In the genomic region with DNA sequence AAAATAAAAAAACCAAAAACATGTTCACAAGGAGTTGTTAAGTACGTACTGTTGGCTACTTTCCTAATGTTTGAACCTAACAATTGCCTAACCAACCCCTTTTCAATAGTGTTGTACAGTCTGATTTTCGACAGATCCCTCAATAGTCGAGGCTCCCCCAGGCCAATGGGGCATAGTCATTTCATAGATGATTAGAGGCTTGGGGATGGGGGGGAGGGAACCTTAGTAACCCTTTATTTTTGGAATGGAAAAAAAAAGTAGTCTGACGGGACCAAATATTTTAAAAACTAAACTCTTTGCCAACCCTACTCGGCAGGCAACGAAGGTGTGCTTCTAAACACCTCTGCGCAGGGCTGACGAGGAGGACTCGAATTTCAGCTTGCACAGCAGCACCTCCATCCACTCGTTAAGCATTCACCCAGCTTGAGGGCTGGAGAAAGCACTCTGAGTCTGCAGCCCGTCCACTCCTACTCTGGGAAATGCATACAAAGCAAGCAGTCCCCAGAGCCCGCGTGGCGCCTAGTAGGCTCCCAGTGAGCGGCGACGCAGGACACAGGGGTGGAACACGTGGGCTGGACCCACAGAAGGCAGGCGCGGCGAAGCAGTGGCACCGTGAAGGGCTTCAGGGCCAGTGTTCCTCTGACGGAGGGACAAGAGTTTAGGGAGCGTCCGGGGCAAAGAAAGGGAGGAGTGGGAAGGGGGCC, we compare ENCODE assay signal across 1 cellular context.
A peak's percentile ranks its signal among the peaks of the same experiment; 100 is the strongest.
TF ChIP-seq lines count a peak whose summit lies in the region.

No MANE protein-coding gene starts in this region.

TF ChIP-seq in K562, 482 proteins besides CTCF, POLR2A, EP300 and RAD21 (continued from another document and continues in another):
- TF ChIP-seq, protein P1, sequence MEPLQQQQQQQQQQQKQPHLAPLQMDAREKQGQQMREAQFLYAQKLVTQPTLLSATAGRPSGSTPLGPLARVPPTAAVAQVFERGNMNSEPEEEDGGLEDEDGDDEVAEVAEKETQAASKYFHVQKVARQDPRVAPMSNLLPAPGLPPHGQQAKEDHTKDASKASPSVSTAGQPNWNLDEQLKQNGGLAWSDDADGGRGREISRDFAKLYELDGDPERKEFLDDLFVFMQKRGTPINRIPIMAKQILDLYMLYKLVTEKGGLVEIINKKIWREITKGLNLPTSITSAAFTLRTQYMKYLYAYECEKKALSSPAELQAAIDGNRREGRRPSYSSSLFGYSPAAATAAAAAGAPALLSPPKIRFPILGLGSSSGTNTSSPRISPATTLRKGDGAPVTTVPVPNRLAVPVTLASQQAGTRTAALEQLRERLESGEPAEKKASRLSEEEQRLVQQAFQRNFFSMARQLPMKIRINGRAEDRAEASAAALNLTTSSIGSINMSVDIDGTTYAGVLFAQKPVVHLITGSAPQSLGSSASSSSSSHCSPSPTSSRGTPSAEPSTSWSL (CRISPR knock-in tag; IDR thresholded peaks at IDR 0.05; ENCODE audit: borderline replicate concordance), result no peak
- no peak for TF ChIP-seq KHSRP (IDR thresholded peaks at IDR 0.05)
- 0 out of 2 replicates have a peak, but pooled peaks have one; percentile 54 for TF ChIP-seq SNIP1 (IDR thresholded peaks at IDR 0.05; ENCODE audit: low read depth)
- no peak for TF ChIP-seq ZNF830 (CRISPR knock-in tag; IDR thresholded peaks at IDR 0.05)
- no peak for TF ChIP-seq PYGO2 (tag; IDR thresholded peaks at IDR 0.05)
- TF ChIP-seq ARHGAP35 (IDR thresholded peaks at IDR 0.05; ENCODE audit: partially characterized antibody), result no peak
- no peak for TF ChIP-seq TBP (optimal IDR thresholded peaks at IDR 0.05; ENCODE audit: low read depth, low read length)
- TF ChIP-seq, protein P2, sequence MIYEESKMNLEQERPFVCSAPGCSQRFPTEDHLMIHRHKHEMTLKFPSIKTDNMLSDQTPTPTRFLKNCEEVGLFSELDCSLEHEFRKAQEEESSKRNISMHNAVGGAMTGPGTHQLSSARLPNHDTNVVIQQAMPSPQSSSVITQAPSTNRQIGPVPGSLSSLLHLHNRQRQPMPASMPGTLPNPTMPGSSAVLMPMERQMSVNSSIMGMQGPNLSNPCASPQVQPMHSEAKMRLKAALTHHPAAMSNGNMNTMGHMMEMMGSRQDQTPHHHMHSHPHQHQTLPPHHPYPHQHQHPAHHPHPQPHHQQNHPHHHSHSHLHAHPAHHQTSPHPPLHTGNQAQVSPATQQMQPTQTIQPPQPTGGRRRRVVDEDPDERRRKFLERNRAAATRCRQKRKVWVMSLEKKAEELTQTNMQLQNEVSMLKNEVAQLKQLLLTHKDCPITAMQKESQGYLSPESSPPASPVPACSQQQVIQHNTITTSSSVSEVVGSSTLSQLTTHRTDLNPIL (CRISPR knock-in tag; IDR thresholded peaks at IDR 0.05), result no peak
- TF ChIP-seq, protein P3, sequence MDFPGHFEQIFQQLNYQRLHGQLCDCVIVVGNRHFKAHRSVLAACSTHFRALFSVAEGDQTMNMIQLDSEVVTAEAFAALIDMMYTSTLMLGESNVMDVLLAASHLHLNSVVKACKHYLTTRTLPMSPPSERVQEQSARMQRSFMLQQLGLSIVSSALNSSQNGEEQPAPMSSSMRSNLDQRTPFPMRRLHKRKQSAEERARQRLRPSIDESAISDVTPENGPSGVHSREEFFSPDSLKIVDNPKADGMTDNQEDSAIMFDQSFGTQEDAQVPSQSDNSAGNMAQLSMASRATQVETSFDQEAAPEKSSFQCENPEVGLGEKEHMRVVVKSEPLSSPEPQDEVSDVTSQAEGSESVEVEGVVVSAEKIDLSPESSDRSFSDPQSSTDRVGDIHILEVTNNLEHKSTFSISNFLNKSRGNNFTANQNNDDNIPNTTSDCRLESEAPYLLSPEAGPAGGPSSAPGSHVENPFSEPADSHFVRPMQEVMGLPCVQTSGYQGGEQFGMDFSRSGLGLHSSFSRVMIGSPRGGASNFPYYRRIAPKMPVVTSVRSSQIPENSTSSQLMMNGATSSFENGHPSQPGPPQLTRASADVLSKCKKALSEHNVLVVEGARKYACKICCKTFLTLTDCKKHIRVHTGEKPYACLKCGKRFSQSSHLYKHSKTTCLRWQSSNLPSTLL (IDR thresholded peaks at IDR 0.05), result no peak
- no peak for TF ChIP-seq CSDE1 (IDR thresholded peaks at IDR 0.05)
- TF ChIP-seq, protein P4, sequence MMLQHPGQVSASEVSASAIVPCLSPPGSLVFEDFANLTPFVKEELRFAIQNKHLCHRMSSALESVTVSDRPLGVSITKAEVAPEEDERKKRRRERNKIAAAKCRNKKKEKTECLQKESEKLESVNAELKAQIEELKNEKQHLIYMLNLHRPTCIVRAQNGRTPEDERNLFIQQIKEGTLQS (IDR thresholded peaks at IDR 0.05), result no peak
- TF ChIP-seq, protein P4 (CRISPR knock-in tag; conservative IDR thresholded peaks at IDR 0.05), result peak; percentile 62
- no peak for TF ChIP-seq ETS2 (tag; IDR thresholded peaks at IDR 0.05; ENCODE audit: borderline replicate concordance, poor library complexity, severe bottlenecking)
- no peak for TF ChIP-seq SP1 (CRISPR knock-in tag; IDR thresholded peaks at IDR 0.05)
- no peak for TF ChIP-seq MEF2D (tag; conservative IDR thresholded peaks at IDR 0.05; ENCODE audit: low read depth)
- TF ChIP-seq HNRNPL (IDR thresholded peaks at IDR 0.05; ENCODE audit: low read depth, low read length), result no peak
- no peak for TF ChIP-seq ZNF324 (CRISPR knock-in tag; IDR thresholded peaks at IDR 0.05)
- no peak for TF ChIP-seq ZC3H11A (IDR thresholded peaks at IDR 0.05; ENCODE audit: low read depth, low read length)
- no peak for TF ChIP-seq ATF1 (CRISPR knock-in tag; IDR thresholded peaks at IDR 0.05)
- peak; percentile 65; the same call in 1 of the 2 replicates for TF ChIP-seq ATF1 (tag; IDR thresholded peaks at IDR 0.05)
- no peak for TF ChIP-seq ZNF217 (CRISPR knock-in tag; IDR thresholded peaks at IDR 0.05)
- no peak for TF ChIP-seq CCAR2 (IDR thresholded peaks at IDR 0.05; ENCODE audit: low read depth, low read length)
- TF ChIP-seq ZNF224 (CRISPR knock-in tag; IDR thresholded peaks at IDR 0.05), result peak; percentile 90; the same call in 1 of the 2 replicates
- TF ChIP-seq PTBP1 (IDR thresholded peaks at IDR 0.05; ENCODE audit: low read depth, low read length), result no peak
- no peak for TF ChIP-seq CEBPG (CRISPR knock-in tag; IDR thresholded peaks at IDR 0.05)
- no peak for TF ChIP-seq CEBPG (tag; conservative IDR thresholded peaks at IDR 0.05 in 1 of 2, IDR thresholded peaks at IDR 0.05 in 1 of 2)
- no peak for TF ChIP-seq FOXJ2 (tag; IDR thresholded peaks at IDR 0.05)
- no peak for TF ChIP-seq ZFP36 (IDR thresholded peaks at IDR 0.05; ENCODE audit: low read depth, low read length, partially characterized antibody)
- no peak for TF ChIP-seq ZBTB8A (IDR thresholded peaks at IDR 0.05; ENCODE audit: partially characterized antibody)
- 0 out of 2 replicates have a peak, but pooled peaks have one; percentile 2 for TF ChIP-seq CBFB (CRISPR knock-in tag; IDR thresholded peaks at IDR 0.05)
- no peak for TF ChIP-seq RNF2 (IDR thresholded peaks at IDR 0.05)
- TF ChIP-seq, protein P5, sequence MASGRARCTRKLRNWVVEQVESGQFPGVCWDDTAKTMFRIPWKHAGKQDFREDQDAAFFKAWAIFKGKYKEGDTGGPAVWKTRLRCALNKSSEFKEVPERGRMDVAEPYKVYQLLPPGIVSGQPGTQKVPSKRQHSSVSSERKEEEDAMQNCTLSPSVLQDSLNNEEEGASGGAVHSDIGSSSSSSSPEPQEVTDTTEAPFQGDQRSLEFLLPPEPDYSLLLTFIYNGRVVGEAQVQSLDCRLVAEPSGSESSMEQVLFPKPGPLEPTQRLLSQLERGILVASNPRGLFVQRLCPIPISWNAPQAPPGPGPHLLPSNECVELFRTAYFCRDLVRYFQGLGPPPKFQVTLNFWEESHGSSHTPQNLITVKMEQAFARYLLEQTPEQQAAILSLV (tag; IDR thresholded peaks at IDR 0.05), result no peak
- TF ChIP-seq CEBPB (tag; IDR thresholded peaks at IDR 0.05), result no peak
- TF ChIP-seq, protein P6, sequence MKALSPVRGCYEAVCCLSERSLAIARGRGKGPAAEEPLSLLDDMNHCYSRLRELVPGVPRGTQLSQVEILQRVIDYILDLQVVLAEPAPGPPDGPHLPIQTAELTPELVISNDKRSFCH (CRISPR knock-in tag; IDR thresholded peaks at IDR 0.05), result no peak
- TF ChIP-seq, protein P6 (tag; IDR thresholded peaks at IDR 0.05), result no peak; the same call in 1 of the 2 replicates
- peak; percentile 92; the same call in 1 of the 2 replicates for TF ChIP-seq NR3C1 (CRISPR knock-in tag; IDR thresholded peaks at IDR 0.05)
- TF ChIP-seq ZNF282 (CRISPR knock-in tag; IDR thresholded peaks at IDR 0.05), result no peak
- TF ChIP-seq, protein P7, sequence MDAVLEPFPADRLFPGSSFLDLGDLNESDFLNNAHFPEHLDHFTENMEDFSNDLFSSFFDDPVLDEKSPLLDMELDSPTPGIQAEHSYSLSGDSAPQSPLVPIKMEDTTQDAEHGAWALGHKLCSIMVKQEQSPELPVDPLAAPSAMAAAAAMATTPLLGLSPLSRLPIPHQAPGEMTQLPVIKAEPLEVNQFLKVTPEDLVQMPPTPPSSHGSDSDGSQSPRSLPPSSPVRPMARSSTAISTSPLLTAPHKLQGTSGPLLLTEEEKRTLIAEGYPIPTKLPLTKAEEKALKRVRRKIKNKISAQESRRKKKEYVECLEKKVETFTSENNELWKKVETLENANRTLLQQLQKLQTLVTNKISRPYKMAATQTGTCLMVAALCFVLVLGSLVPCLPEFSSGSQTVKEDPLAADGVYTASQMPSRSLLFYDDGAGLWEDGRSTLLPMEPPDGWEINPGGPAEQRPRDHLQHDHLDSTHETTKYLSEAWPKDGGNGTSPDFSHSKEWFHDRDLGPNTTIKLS (IDR thresholded peaks at IDR 0.05; ENCODE audit: borderline replicate concordance, low read depth), result peak; percentile 60
- TF ChIP-seq PHF8 (IDR thresholded peaks at IDR 0.05; ENCODE audit: borderline replicate concordance, low read length), result no peak
- TF ChIP-seq DDX20 (tag; IDR thresholded peaks at IDR 0.05; ENCODE audit: low read depth), result no peak
- no peak for TF ChIP-seq ZNF583 (CRISPR knock-in tag; IDR thresholded peaks at IDR 0.05)
- no peak for TF ChIP-seq TCF3 (CRISPR knock-in tag; IDR thresholded peaks at IDR 0.05)
- TF ChIP-seq, protein P8, sequence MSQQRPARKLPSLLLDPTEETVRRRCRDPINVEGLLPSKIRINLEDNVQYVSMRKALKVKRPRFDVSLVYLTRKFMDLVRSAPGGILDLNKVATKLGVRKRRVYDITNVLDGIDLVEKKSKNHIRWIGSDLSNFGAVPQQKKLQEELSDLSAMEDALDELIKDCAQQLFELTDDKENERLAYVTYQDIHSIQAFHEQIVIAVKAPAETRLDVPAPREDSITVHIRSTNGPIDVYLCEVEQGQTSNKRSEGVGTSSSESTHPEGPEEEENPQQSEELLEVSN (IDR thresholded peaks at IDR 0.05; ENCODE audit: borderline replicate concordance in 1 of 2, extremely low read depth in 1 of 2, insufficient read depth in 1 of 2, insufficient read length in 1 of 2, low read depth in 1 of 2, low read length in 1 of 2, poor library complexity in 1 of 2, severe bottlenecking in 1 of 2), result peak; percentile 93 to 94
- no peak for TF ChIP-seq COPS2 (conservative IDR thresholded peaks at IDR 0.05)
- TF ChIP-seq, protein P9, sequence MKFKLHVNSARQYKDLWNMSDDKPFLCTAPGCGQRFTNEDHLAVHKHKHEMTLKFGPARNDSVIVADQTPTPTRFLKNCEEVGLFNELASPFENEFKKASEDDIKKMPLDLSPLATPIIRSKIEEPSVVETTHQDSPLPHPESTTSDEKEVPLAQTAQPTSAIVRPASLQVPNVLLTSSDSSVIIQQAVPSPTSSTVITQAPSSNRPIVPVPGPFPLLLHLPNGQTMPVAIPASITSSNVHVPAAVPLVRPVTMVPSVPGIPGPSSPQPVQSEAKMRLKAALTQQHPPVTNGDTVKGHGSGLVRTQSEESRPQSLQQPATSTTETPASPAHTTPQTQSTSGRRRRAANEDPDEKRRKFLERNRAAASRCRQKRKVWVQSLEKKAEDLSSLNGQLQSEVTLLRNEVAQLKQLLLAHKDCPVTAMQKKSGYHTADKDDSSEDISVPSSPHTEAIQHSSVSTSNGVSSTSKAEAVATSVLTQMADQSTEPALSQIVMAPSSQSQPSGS (CRISPR knock-in tag; IDR thresholded peaks at IDR 0.05), result 0 out of 2 replicates have a peak, but pooled peaks have one; percentile 39
- TF ChIP-seq MTF1 (CRISPR knock-in tag; IDR thresholded peaks at IDR 0.05; ENCODE audit: borderline replicate concordance), result no peak
- TF ChIP-seq ASH1L (IDR thresholded peaks at IDR 0.05; ENCODE audit: borderline replicate concordance, low read depth, partially characterized antibody), result no peak
- TF ChIP-seq ZSCAN32 (CRISPR knock-in tag; IDR thresholded peaks at IDR 0.05), result no peak
- TF ChIP-seq ZNF143 (CRISPR knock-in tag; IDR thresholded peaks at IDR 0.05), result 0 out of 2 replicates have a peak, but pooled peaks have one; percentile 47
- TF ChIP-seq, protein P10, sequence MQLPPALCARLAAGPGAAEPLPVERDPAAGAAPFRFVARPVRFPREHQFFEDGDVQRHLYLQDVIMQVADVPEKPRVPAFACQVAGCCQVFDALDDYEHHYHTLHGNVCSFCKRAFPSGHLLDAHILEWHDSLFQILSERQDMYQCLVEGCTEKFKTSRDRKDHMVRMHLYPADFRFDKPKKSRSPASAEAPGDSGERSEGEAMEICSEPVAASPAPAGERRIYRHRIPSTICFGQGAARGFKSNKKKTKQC (CRISPR knock-in tag; IDR thresholded peaks at IDR 0.05), result peak; percentile 97
- no peak for TF ChIP-seq SMAD2 (IDR thresholded peaks at IDR 0.05; ENCODE audit: low read depth, low read length)
- TF ChIP-seq GTF2E2 (tag; IDR thresholded peaks at IDR 0.05), result no peak
- TF ChIP-seq, protein P11, sequence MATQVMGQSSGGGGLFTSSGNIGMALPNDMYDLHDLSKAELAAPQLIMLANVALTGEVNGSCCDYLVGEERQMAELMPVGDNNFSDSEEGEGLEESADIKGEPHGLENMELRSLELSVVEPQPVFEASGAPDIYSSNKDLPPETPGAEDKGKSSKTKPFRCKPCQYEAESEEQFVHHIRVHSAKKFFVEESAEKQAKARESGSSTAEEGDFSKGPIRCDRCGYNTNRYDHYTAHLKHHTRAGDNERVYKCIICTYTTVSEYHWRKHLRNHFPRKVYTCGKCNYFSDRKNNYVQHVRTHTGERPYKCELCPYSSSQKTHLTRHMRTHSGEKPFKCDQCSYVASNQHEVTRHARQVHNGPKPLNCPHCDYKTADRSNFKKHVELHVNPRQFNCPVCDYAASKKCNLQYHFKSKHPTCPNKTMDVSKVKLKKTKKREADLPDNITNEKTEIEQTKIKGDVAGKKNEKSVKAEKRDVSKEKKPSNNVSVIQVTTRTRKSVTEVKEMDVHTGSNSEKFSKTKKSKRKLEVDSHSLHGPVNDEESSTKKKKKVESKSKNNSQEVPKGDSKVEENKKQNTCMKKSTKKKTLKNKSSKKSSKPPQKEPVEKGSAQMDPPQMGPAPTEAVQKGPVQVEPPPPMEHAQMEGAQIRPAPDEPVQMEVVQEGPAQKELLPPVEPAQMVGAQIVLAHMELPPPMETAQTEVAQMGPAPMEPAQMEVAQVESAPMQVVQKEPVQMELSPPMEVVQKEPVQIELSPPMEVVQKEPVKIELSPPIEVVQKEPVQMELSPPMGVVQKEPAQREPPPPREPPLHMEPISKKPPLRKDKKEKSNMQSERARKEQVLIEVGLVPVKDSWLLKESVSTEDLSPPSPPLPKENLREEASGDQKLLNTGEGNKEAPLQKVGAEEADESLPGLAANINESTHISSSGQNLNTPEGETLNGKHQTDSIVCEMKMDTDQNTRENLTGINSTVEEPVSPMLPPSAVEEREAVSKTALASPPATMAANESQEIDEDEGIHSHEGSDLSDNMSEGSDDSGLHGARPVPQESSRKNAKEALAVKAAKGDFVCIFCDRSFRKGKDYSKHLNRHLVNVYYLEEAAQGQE (CRISPR knock-in tag; IDR thresholded peaks at IDR 0.05; ENCODE audit: low read depth), result peak; percentile 12; the same call in 1 of the 2 replicates
- TF ChIP-seq BRD4 (IDR thresholded peaks at IDR 0.05), result no peak
